In genomic region chr5:3671366-3671765, GRCh38 we compare ENCODE assay signal across 14 cellular contexts.
"Had no signal": no experiment of that assay in that cellular context is flagged by ENCODE, and none has a peak within 500 bp of the region (broad histone marks: within the 10 kb centered on the region; RNA-seq: fewer than 3 reads in every experiment).

No MANE protein-coding gene starts in this region.

- ATAC-seq: left lobe of liver; mucosa of descending colon; naive thymus-derived CD8-positive, alpha-beta T cell; right cardiac atrium had no signal

- H3K4me3 ChIP-seq: hepatocyte, mucosa of descending colon, uterus had no signal

- DNase-seq: dermis blood vessel endothelial cell; erythroblast; foreskin melanocyte; head of caudate nucleus; mucosa of descending colon; naive thymus-derived CD8-positive, alpha-beta T cell; right cardiac atrium; small intestine; stimulated activated CD4-positive, alpha-beta T cell treated with anti-CD3 and anti-CD28 coated beads, Interleukin-12 subunit alpha, Interleukin-12 subunit beta, amount 100 ng/mL, for 4 hours; stimulated activated naive CD4-positive, alpha-beta T cell treated with Interleukin-2 at 50 U/mL for 16 hours; trophoblast cell; uterus had no signal
